19 cellular contexts compared by ENCODE assay signal in the genomic region with DNA sequence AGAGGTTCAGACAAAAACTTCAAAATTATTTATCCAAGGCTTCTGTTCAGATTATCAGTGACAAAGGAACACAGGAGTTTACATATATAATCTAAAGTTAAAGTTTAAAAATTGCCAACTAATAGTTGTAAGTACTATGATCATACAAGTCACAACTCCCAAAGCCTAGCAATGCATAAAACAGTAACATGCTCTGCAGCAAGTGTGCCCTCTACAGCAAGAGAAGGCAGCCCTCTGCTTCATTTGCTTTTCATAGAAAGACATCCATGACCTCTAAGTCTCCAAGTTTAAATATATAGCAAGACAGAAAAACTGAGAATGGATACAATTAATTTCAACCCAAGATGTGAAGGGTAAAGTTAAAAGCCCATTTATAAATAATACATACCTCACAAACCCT. TPM values are rescaled to one million over a fixed set of nuclear protein-coding genes. Genes with fewer than 3 reads are reported as not detected.
DNase-seq lines count a peak whose midpoint lies in the region; ATAC-seq and TF ChIP-seq lines count a peak whose summit lies in the region.
"Had no signal": no experiment of that assay in that cellular context is flagged by ENCODE, and none has a peak within 500 bp of the region (broad histone marks: within the 10 kb centered on the region; RNA-seq: fewer than 3 reads in every experiment).

No MANE protein-coding gene starts in this region.

- no peaks in the 10 kb centered on the region for H3K27me3 Mint-ChIP-seq in natural killer cell (ENCODE audit: low read depth in 2 of 2)
- H3K27me3 Mint-ChIP-seq in natural killer cell treated with Interleukin-12 subunit alpha and Interleukin-12 subunit beta and Interleukin-15 and Interleukin-18, amount 100 ng/mL, for 72 hours, result no peaks in the 10 kb centered on the region

- H3K4me1 Mint-ChIP-seq in natural killer cell, result peaks cover 56 to 69% of the 10 kb centered on the region in 2 donors
- peaks cover 40 to 45% of the 10 kb centered on the region in 2 donors for H3K4me1 Mint-ChIP-seq in natural killer cell treated with Interleukin-12 subunit alpha and Interleukin-12 subunit beta and Interleukin-15 and Interleukin-18, amount 100 ng/mL, for 72 hours (ENCODE audit: low read depth in 2 of 2)

- H3K36me3 Mint-ChIP-seq in natural killer cell, result no peaks in the 10 kb centered on the region
- no peaks in the 10 kb centered on the region for H3K36me3 Mint-ChIP-seq in natural killer cell treated with Interleukin-12 subunit alpha and Interleukin-12 subunit beta and Interleukin-15 and Interleukin-18, amount 100 ng/mL, for 72 hours

- intact Hi-C loops in natural killer cell (cut with micrococcal nuclease), result no loop called here

- peak overlapping the region; percentile 47 to 72 for H3K27ac Mint-ChIP-seq in natural killer cell
- peak overlapping the region in 1 of 2 donors; percentile 33 for H3K27ac Mint-ChIP-seq in natural killer cell treated with Interleukin-12 subunit alpha and Interleukin-12 subunit beta and Interleukin-15 and Interleukin-18, amount 100 ng/mL, for 72 hours

- DNase-seq in natural killer cell (no peak), SK-MEL-5 (ENCODE audit: low read depth, low spot score) (peak; percentile 11), left lobe of liver (ENCODE audit: low spot score) (no peak), DMS53 treated with DMSO at 0.1 percent for 48 hours (lab: John Stamatoyannopoulos, UW; ENCODE audit: unreplicated experiment) (no peak)
- no peak for DNase-seq in natural killer cell treated with Interleukin-12 subunit alpha and Interleukin-12 subunit beta and Interleukin-15 and Interleukin-18, amount 100 ng/mL, for 72 hours (ENCODE audit: low spot score)
- DNase-seq in activated CD4-positive, alpha-beta T cell treated with anti-CD3 and anti-CD28 coated beads for 48 hours, result no peak
- DNase-seq: ACHN, AML-193, Caco-2, DMS153, HCEC 1CT, NCI-H1048, NCI-H146, NCI-H2081 treated with DMSO at 0.1 percent for 48 hours, NCI-H510A treated with DMSO at 0.1 percent for 48 hours, NCI-H82 had no signal

- TF ChIP-seq CTCF in natural killer cell (IDR thresholded peaks at IDR 0.05), result no peak

- in situ Hi-C loops in SK-MEL-5 (cut with HindIII; ENCODE audit: low pct_unique_long_range_greater_than_20kb, low sequenced_read_pairs), result no loop called here

- no peak for TF ChIP-seq POLR2A in GM18505 (IDR thresholded peaks at IDR 0.05; ENCODE audit: borderline replicate concordance, extremely low read depth, insufficient read depth, insufficient read length)

- ATAC-seq in natural killer cell (peak in 1 of 3 donors; percentile 35), left lobe of liver (peak; percentile 38), GM21619 (IDR thresholded peaks at IDR 0.05; ENCODE audit: unreplicated experiment) (no peak), GM18505 (IDR thresholded peaks at IDR 0.05; ENCODE audit: unreplicated experiment) (no peak)
- no peak for ATAC-seq in natural killer cell treated with Interleukin-12 subunit alpha and Interleukin-12 subunit beta and Interleukin-15 and Interleukin-18, amount 100 ng/mL, for 72 hours

- H3K9me3 Mint-ChIP-seq in natural killer cell, result no peaks in the 10 kb centered on the region
- H3K9me3 Mint-ChIP-seq in natural killer cell treated with Interleukin-12 subunit alpha and Interleukin-12 subunit beta and Interleukin-15 and Interleukin-18, amount 100 ng/mL, for 72 hours, result no peaks in the 10 kb centered on the region

- H3K4me3 Mint-ChIP-seq in natural killer cell, result peak overlapping the region; percentile 37
- no peak overlapping the region for H3K4me3 Mint-ChIP-seq in natural killer cell treated with Interleukin-12 subunit alpha and Interleukin-12 subunit beta and Interleukin-15 and Interleukin-18, amount 100 ng/mL, for 72 hours
- H3K4me3 Mint-ChIP-seq: CD14-positive monocyte had no signal

RNA-seq across cellular contexts. Expression of a gene that starts 13.3 kb away (rescaled TPM):
- total RNA-seq in natural killer cell, result 100 to 1,000 TPM in 1 of 3 donors, 10 to 100 TPM in 2; 83.5 to 101 (median 93.6) TPM
- 100 to 1,000 TPM; 103 to 136 TPM for total RNA-seq in natural killer cell treated with Interleukin-12 subunit alpha and Interleukin-12 subunit beta and Interleukin-15 and Interleukin-18, amount 100 ng/mL, for 72 hours
- total RNA-seq in SK-MEL-5 (2014; rRNA removed; shearing (Covaris generic)), result 229 and 236 TPM in 2 replicates
- 171 and 202 TPM in 2 replicates for polyA plus RNA-seq in SK-MEL-5 (2015; cell fraction: cytosol; rRNA removed)
- 35.6 and 41.1 TPM in 2 replicates for polyA plus RNA-seq in SK-MEL-5 (2015; cell fraction: nucleus; rRNA removed)
- total RNA-seq in left lobe of liver, result 62.3 TPM
